In genomic region chr10:91891285-91892001, GRCh38 we compare ENCODE assay signal across 13 cellular contexts. TPM values are rescaled to one million over a fixed set of nuclear protein-coding genes. Genes with fewer than 3 reads are reported as not detected.
A peak's percentile ranks its signal among the peaks of the same experiment; 100 is the strongest.
DNase-seq lines count a peak whose midpoint lies in the region; ATAC-seq and TF ChIP-seq lines count a peak whose summit lies in the region.
"Had no signal": no experiment of that assay in that cellular context is flagged by ENCODE, and none has a peak within 500 bp of the region (broad histone marks: within the 10 kb centered on the region; RNA-seq: fewer than 3 reads in every experiment).

No MANE protein-coding gene starts in this region.

- no peak for TF ChIP-seq RAD21 in SK-N-SH (IDR thresholded peaks at IDR 0.05; ENCODE audit: low read length)

- no peak overlapping the region for H3K4me3 ChIP-seq in SK-N-SH (ENCODE audit: low read depth in 2 of 2, low read length in 1 of 2)
- no peak overlapping the region for H3K4me3 ChIP-seq in fibroblast of mammary gland (ENCODE audit: control insufficient read depth, low read depth, low read length)
- H3K4me3 ChIP-seq in skeletal muscle cell (ENCODE audit: low read depth, low read length), result no peak overlapping the region
- H3K4me3 ChIP-seq: lower lobe of right lung had no signal

- H3K9me2 ChIP-seq in SK-N-SH, result no peaks in the 10 kb centered on the region

- no peak overlapping the region for H2AFZ ChIP-seq in SK-N-SH (ENCODE audit: low read depth)

- no peak for ATAC-seq in SK-N-SH treated with all-trans-retinoic acid at 6 μM for 48 hours
- ATAC-seq: lower lobe of right lung had no signal

- CTCF ChIA-PET in SK-N-SH (lab: Yijun Ruan, JAX), result no interaction called here

- H3K27me3 ChIP-seq in SK-N-SH (ENCODE audit: insufficient read depth), result no peaks in the 10 kb centered on the region

- TF ChIP-seq CTCF in SK-N-SH (IDR thresholded peaks at IDR 0.05) (no peak), fibroblast of mammary gland (conservative IDR thresholded peaks at IDR 0.05; ENCODE audit: control insufficient read depth, insufficient read depth, low read depth, low read length) (no peak)

- POLR2A ChIA-PET in SK-N-SH (lab: Yijun Ruan, JAX), result no interaction called here

- H3K9me3 ChIP-seq in SK-N-SH, result no peaks in the 10 kb centered on the region
- H3K9me3 ChIP-seq: lower lobe of right lung had no signal

- no peak overlapping the region for H3K4me2 ChIP-seq in SK-N-SH

- peaks cover 2% of the 10 kb centered on the region for H3F3A ChIP-seq in SK-N-SH (replicated peaks; ENCODE audit: insufficient read depth)

- in situ Hi-C loops in SK-MEL-5 (cut with HindIII; ENCODE audit: low pct_unique_long_range_greater_than_20kb, low sequenced_read_pairs), result no loop called here

- no peaks in the 10 kb centered on the region for H4K20me1 ChIP-seq in SK-N-SH (ENCODE audit: insufficient read depth)

- no peak for TF ChIP-seq EP300 in SK-N-SH (IDR thresholded peaks at IDR 0.05; ENCODE audit: borderline replicate concordance in 1 of 2, low read depth in 1 of 2, low read length in 1 of 2)

- no peak overlapping the region for H3K9ac ChIP-seq in SK-N-SH

- no peak overlapping the region for H3K27ac ChIP-seq in SK-N-SH (ENCODE audit: low read depth in 2 of 2, low read length in 1 of 2)
- H3K27ac ChIP-seq: lower lobe of right lung had no signal

- no peaks in the 10 kb centered on the region for H3K79me2 ChIP-seq in SK-N-SH (ENCODE audit: insufficient read depth)

- H3K4me1 ChIP-seq in SK-N-SH (ENCODE audit: control insufficient read depth in 1 of 2, insufficient read depth in 2 of 2, low read depth in 1 of 2, low read length in 1 of 2), result peaks cover 0 to 9% of the 10 kb centered on the region in 2 experiments; a peak in 2 of 4 replicates

- no peaks in the 10 kb centered on the region for H3K36me3 ChIP-seq in SK-N-SH (replicated peaks in 1 of 2; ENCODE audit: control insufficient read depth in 1 of 2, insufficient read depth in 2 of 2, low read length in 1 of 2)
- H3K36me3 ChIP-seq: lower lobe of right lung had no signal

- WGBS in SK-N-SH (ENCODE audit: low lambda C conversion rate), result 100% methylated on average over 1 of the region's 1 CpG

- DNase-seq in SK-N-SH, result no peak
- DNase-seq in SK-MEL-5 (ENCODE audit: low read depth, low spot score), result peak; percentile 51
- DNase-seq in fibroblast of mammary gland (ENCODE audit: low read depth), result peak; percentile 96
- DNase-seq in skeletal muscle cell (ENCODE audit: low read depth), result peak; percentile 76
- DNase-seq in central memory CD4-positive, alpha-beta T cell, result no peak
- DNase-seq in SHP77 (lab: John Stamatoyannopoulos, UW), result no peak
- no peak for DNase-seq in stimulated activated CD4-positive, alpha-beta T cell treated with anti-CD3 and anti-CD28 coated beads, Interleukin-4, amount 100 ng/mL, for 4 hours
- DNase-seq: activated naive CD8-positive, alpha-beta T cell treated with anti-CD3 and anti-CD28 coated beads, Interleukin-2, amount 10 ng/mL, durations not matched to agents 7 days and 5 days; DMS 273 treated with DMSO at 0.1 percent for 48 hours; hippocampal formation; lower lobe of right lung; occipital lobe had no signal

TF ChIP-seq in SK-N-SH, 30 proteins besides CTCF, POLR2A, EP300 and RAD21:
- TF ChIP-seq RCOR1 (IDR thresholded peaks at IDR 0.05; ENCODE audit: low read length) (no peak), FOXJ3 (CRISPR knock-in tag; IDR thresholded peaks at IDR 0.05) (no peak), PBX3 (IDR thresholded peaks at IDR 0.05) (no peak), YY1 (IDR thresholded peaks at IDR 0.05; ENCODE audit: low read depth) (no peak), TCF12 (IDR thresholded peaks at IDR 0.05) (no peak), JUND (IDR thresholded peaks at IDR 0.05) (0 out of 2 replicates have a peak, but pooled peaks have one; percentile 8), ZBTB33 (IDR thresholded peaks at IDR 0.05; ENCODE audit: borderline replicate concordance, low read depth) (no peak), MXI1 (IDR thresholded peaks at IDR 0.05; ENCODE audit: low read depth, low read length) (no peak)

TF ChIP-seq in SK-N-SH treated with all-trans-retinoic acid at 6 μM for 48 hours, 23 proteins besides CTCF, POLR2A, EP300 and RAD21:
- TF ChIP-seq CSDC2 (CRISPR knock-in tag; IDR thresholded peaks at IDR 0.05) (no peak), ZFP3 (CRISPR knock-in tag; IDR thresholded peaks at IDR 0.05) (no peak), ZNF70 (CRISPR knock-in tag; IDR thresholded peaks at IDR 0.05) (no peak), ZNF8 (CRISPR knock-in tag; IDR thresholded peaks at IDR 0.05) (no peak), POU6F1 (CRISPR knock-in tag; IDR thresholded peaks at IDR 0.05; ENCODE audit: borderline replicate concordance, low read depth) (no peak), ARNTL (CRISPR knock-in tag; IDR thresholded peaks at IDR 0.05; ENCODE audit: borderline replicate concordance, low read depth) (no peak), TSHZ2 (CRISPR knock-in tag; IDR thresholded peaks at IDR 0.05) (no peak), SNAI2 (CRISPR knock-in tag; IDR thresholded peaks at IDR 0.05) (no peak), PPARA (CRISPR knock-in tag; IDR thresholded peaks at IDR 0.05; ENCODE audit: borderline replicate concordance) (no peak), TOX (CRISPR knock-in tag; IDR thresholded peaks at IDR 0.05; ENCODE audit: borderline replicate concordance) (no peak), GLIS3 (CRISPR knock-in tag; IDR thresholded peaks at IDR 0.05) (no peak), RARB (CRISPR knock-in tag; IDR thresholded peaks at IDR 0.05) (no peak), ISL1 (CRISPR knock-in tag; IDR thresholded peaks at IDR 0.05) (no peak), OSR1 (CRISPR knock-in tag; IDR thresholded peaks at IDR 0.05) (no peak)

RNA-seq across cellular contexts. Expression of gene FGFBP3, which starts 17.8 kb away (rescaled TPM):
- 0.81 and 1.3 TPM in 2 replicates for polyA plus RNA-seq in SK-N-SH (2012; rRNA removed)
- 1.4 TPM in 2 replicates for polyA plus RNA-seq in SK-N-SH (2012; cell fraction: cytosol; rRNA removed)
- polyA plus RNA-seq in SK-N-SH (2012; cell fraction: nucleus; rRNA removed), result 1.5 and 2.2 TPM in 2 replicates
- total RNA-seq in SK-MEL-5 (2014; rRNA removed; shearing (Covaris generic)), result 0.72 and 0.74 TPM in 2 replicates
- polyA plus RNA-seq in SK-MEL-5 (2015; cell fraction: cytosol; rRNA removed), result 2.1 and 2.8 TPM in 2 replicates
- polyA plus RNA-seq in SK-MEL-5 (2015; cell fraction: nucleus; rRNA removed), result 0.93 and 1.5 TPM in 2 replicates

RNA-seq across cellular contexts. Expression of gene BTAF1, which starts 32.1 kb away (rescaled TPM):
- 9.8 and 17.4 TPM in 2 replicates for polyA plus RNA-seq in SK-N-SH (2012; rRNA removed)
- 5.6 and 6.2 TPM in 2 replicates for polyA plus RNA-seq in SK-N-SH (2012; cell fraction: cytosol; rRNA removed)
- 29.9 and 71.5 TPM in 2 replicates for polyA plus RNA-seq in SK-N-SH (2012; cell fraction: nucleus; rRNA removed)
- 24.3 and 24.6 TPM in 2 replicates for total RNA-seq in SK-MEL-5 (2014; rRNA removed; shearing (Covaris generic))
- 8.2 and 11.5 TPM in 2 replicates for polyA plus RNA-seq in SK-MEL-5 (2015; cell fraction: cytosol; rRNA removed)
- 158 and 164 TPM in 2 replicates for polyA plus RNA-seq in SK-MEL-5 (2015; cell fraction: nucleus; rRNA removed)

Comparison
In these comparisons a context has a peak if more than half of its experiments do, and no peak if none do; other contexts are left out.
1. DNase-seq: peak in SK-MEL-5 (single experiment), fibroblast of mammary gland (single experiment) and skeletal muscle cell (single experiment); none in SK-N-SH (single experiment), central memory CD4-positive, alpha-beta T cell (single experiment), SHP77 (0 of 2) and stimulated activated CD4-positive, alpha-beta T cell treated with anti-CD3 and anti-CD28 coated beads, Interleukin-4, amount 100 ng/mL, for 4 hours (0 of 2).